In the genomic region with DNA sequence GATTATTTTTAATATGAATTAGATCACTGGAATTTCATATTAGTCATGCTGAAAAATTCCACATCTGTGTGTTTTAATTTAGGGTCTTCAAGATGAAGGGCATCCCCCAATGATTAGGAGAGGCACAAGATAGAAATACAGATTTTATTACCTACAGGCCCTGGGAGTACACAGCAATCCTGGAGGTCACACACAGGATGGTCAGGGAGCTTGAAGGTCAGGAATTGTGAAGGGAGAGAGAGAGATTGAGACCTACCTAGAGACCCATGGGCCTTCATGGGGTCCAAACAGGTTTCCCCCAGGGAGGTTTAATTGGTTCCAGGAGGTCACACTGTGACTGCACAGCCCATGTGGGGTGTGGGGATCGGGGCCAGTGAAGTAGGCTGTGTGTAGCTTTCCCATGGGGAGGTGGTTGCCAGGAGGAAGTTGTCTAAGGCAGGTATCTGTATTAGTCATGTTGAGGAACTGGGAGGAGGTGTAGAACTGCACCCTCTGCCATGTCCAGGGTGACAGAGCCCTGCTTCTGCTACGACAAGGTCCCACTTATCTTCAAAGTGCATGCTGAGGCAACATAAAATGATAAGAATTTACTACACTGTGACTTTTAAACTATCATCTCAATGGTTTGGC, we compare ENCODE assay signal across 9 cellular contexts. TPM values are rescaled to one million over a fixed set of nuclear protein-coding genes. Genes with fewer than 3 reads are reported as not detected.
DNase-seq lines count a peak whose midpoint lies in the region; ATAC-seq and TF ChIP-seq lines count a peak whose summit lies in the region.
"Had no signal": no experiment of that assay in that cellular context is flagged by ENCODE, and none has a peak within 500 bp of the region (broad histone marks: within the 10 kb centered on the region; RNA-seq: fewer than 3 reads in every experiment).

No MANE protein-coding gene starts in this region.

- peaks cover 24% of the 10 kb centered on the region for H3K4me1 Mint-ChIP-seq in Caco-2 (ENCODE audit: low read depth, unreplicated experiment)
- peaks cover 28% of the 10 kb centered on the region for H3K4me1 Mint-ChIP-seq in central memory CD8-positive, alpha-beta T cell
- H3K4me1 Mint-ChIP-seq in CD14-positive monocyte = peaks cover 14% of the 10 kb centered on the region
- peaks cover 11% of the 10 kb centered on the region for H3K4me1 Mint-ChIP-seq in T-helper 2 cell treated with Interferon-gamma antibody and Interleukin-4, amounts not matched to agents 5 μg/mL and 100 μg/mL, for 36 hours (ENCODE audit: low read depth)

- CTCF ChIA-PET in Caco-2 (lab: Charles Lee) = interaction anchor here (0.6 kb wide), 1 partner anchor 231 kb away, joined by 3 read pairs; no protein-coding TSS in a partner anchor

- DNase-seq in Caco-2 = no peak
- DNase-seq in central memory CD8-positive, alpha-beta T cell (ENCODE audit: low spot score in 2 of 2) = no peak
- DNase-seq in NCI-H748 treated with DMSO at 0.1 percent for 48 hours (lab: John Stamatoyannopoulos, UW) = no peak
- no peak for DNase-seq in CD14-positive monocyte (ENCODE audit: low spot score)
- no peak for DNase-seq in GDM1 (lab: John Stamatoyannopoulos, UW)
- DNase-seq in T-helper 2 cell treated with Interferon-gamma antibody and Interleukin-4, amounts not matched to agents 5 μg/mL and 100 μg/mL, for 36 hours (ENCODE audit: low spot score) = no peak

- H3K36me3 Mint-ChIP-seq in Caco-2 (ENCODE audit: insufficient read depth, unreplicated experiment) (no peaks in the 10 kb centered on the region), CD14-positive monocyte (peaks cover 4 to 5% of the 10 kb centered on the region in 2 donors)
- peaks cover 11% of the 10 kb centered on the region for H3K36me3 Mint-ChIP-seq in central memory CD8-positive, alpha-beta T cell (ENCODE audit: insufficient read depth)
- H3K36me3 Mint-ChIP-seq in T-helper 2 cell treated with Interferon-gamma antibody and Interleukin-4, amounts not matched to agents 5 μg/mL and 100 μg/mL, for 36 hours (ENCODE audit: low read depth) = no peaks in the 10 kb centered on the region

- H3K36me3 ChIP-seq in Caco-2 (ENCODE audit: control insufficient read depth, insufficient read depth, low read length) = no peaks in the 10 kb centered on the region

- H3K27ac Mint-ChIP-seq in Caco-2 (ENCODE audit: unreplicated experiment) (peak overlapping the region; percentile 77), CD14-positive monocyte (peak overlapping the region in 2 of 7 donors; percentile 2 to 43)
- H3K27ac Mint-ChIP-seq in central memory CD8-positive, alpha-beta T cell (ENCODE audit: low read depth) = no peak overlapping the region
- no peak overlapping the region for H3K27ac Mint-ChIP-seq in T-helper 2 cell treated with Interferon-gamma antibody and Interleukin-4, amounts not matched to agents 5 μg/mL and 100 μg/mL, for 36 hours

- H3K4me3 ChIP-seq in Caco-2 (ENCODE audit: low read depth, low read length) = no peak overlapping the region

- peaks cover 19% of the 10 kb centered on the region for H3K4me1 ChIP-seq in Caco-2

- H3K9me3 ChIP-seq in Caco-2 = no peaks in the 10 kb centered on the region

- no peaks in the 10 kb centered on the region for H3K27me3 ChIP-seq in Caco-2 (replicated peaks; ENCODE audit: control insufficient read depth, insufficient read depth, low read length)

- no peaks in the 10 kb centered on the region for H3K27me3 Mint-ChIP-seq in Caco-2 (ENCODE audit: insufficient read depth, unreplicated experiment)
- peaks cover 11% of the 10 kb centered on the region for H3K27me3 Mint-ChIP-seq in central memory CD8-positive, alpha-beta T cell
- peaks cover 0 to 2% (median 2%) of the 10 kb centered on the region in 3 donors for H3K27me3 Mint-ChIP-seq in CD14-positive monocyte (ENCODE audit: low read depth in 3 of 3)
- H3K27me3 Mint-ChIP-seq in T-helper 2 cell treated with Interferon-gamma antibody and Interleukin-4, amounts not matched to agents 5 μg/mL and 100 μg/mL, for 36 hours (ENCODE audit: low read depth) = peaks cover 36% of the 10 kb centered on the region

- BruUV-seq in Caco-2 (replicated peaks; lab: Mats Ljungman, UMichigan) = no TSS peak

- POLR2A ChIA-PET in Caco-2 (lab: Charles Lee) = no interaction called here

- peak; percentile 87 for ATAC-seq in GM19467 (IDR thresholded peaks at IDR 0.05; ENCODE audit: unreplicated experiment)
- peak; percentile 53 for ATAC-seq in HG03439 (IDR thresholded peaks at IDR 0.05; ENCODE audit: unreplicated experiment)
- peak; percentile 19 for ATAC-seq in central memory CD8-positive, alpha-beta T cell (replicated peaks; ENCODE audit: extremely low read depth, poor library complexity, severe bottlenecking)

- intact Hi-C loops in Caco-2 (cut with micrococcal nuclease; ENCODE audit: unreplicated experiment) = no loop called here
- intact Hi-C loops in CD14-positive monocyte (cut with micrococcal nuclease) = no loop called here

- H3K4me3 Mint-ChIP-seq in Caco-2 (ENCODE audit: unreplicated experiment) = no peak overlapping the region
- no peak overlapping the region for H3K4me3 Mint-ChIP-seq in central memory CD8-positive, alpha-beta T cell
- H3K4me3 Mint-ChIP-seq in CD14-positive monocyte = no peak overlapping the region
- H3K4me3 Mint-ChIP-seq in T-helper 2 cell treated with Interferon-gamma antibody and Interleukin-4, amounts not matched to agents 5 μg/mL and 100 μg/mL, for 36 hours = no peak overlapping the region
- H3K4me3 Mint-ChIP-seq: neural crest cell had no signal

- no peaks in the 10 kb centered on the region for H3K9me3 Mint-ChIP-seq in Caco-2 (ENCODE audit: unreplicated experiment)
- H3K9me3 Mint-ChIP-seq in central memory CD8-positive, alpha-beta T cell = no peaks in the 10 kb centered on the region
- H3K9me3 Mint-ChIP-seq in CD14-positive monocyte = peaks cover 0 to 4% (median 0%) of the 10 kb centered on the region in 7 donors
- H3K9me3 Mint-ChIP-seq in T-helper 2 cell treated with Interferon-gamma antibody and Interleukin-4, amounts not matched to agents 5 μg/mL and 100 μg/mL, for 36 hours = no peaks in the 10 kb centered on the region
- H3K9me3 Mint-ChIP-seq: neural crest cell had no signal

- TF ChIP-seq CTCF in Caco-2 (IDR thresholded peaks at IDR 0.05; ENCODE audit: insufficient read depth in 1 of 2, low read depth in 1 of 2, low read length in 1 of 2, severe bottlenecking in 1 of 2, unreplicated experiment in 1 of 2) (no peak), CD14-positive monocyte (IDR thresholded peaks at IDR 0.05) (no peak)

RNA-seq across cellular contexts. Expression of gene SNX9, which starts 18.3 kb away (rescaled TPM):
- 27.4 and 29.5 TPM in 2 replicates for total RNA-seq in Caco-2 (2022)
- polyA plus RNA-seq in CD14-positive monocyte = 1 to 10 TPM; 7.2 to 8.1 TPM

Comparison
In these comparisons a context has a peak if more than half of its experiments do, and no peak if none do; other contexts are left out.
1. ATAC-seq: peak in every context shown above with its lines; median percentile 87 in GM19467; 53 in HG03439; 19 in central memory CD8-positive, alpha-beta T cell.